ENCODE assay signal across 16 cellular contexts in the genomic region with DNA sequence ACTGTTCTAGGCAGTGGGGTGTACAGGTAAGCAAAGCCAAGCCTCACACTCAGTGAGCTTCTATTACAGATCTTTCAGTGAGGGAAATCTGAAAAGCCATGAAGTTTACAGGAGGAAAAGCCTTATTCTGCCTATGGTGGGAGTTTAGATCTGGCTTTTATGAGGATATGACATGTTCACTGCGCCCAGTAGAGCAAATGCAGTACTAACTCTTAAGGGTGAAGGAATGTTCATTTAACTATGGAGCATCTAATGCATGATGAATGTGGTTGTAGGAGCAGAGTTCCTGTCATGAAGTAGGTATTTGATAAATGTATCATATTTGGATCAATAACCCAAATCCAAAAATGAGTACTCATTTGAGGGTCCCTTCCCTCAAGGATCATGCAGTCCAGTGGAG.
"Had no signal": no experiment of that assay in that cellular context is flagged by ENCODE, and none has a peak within 500 bp of the region (broad histone marks: within the 10 kb centered on the region; RNA-seq: fewer than 3 reads in every experiment).

No MANE protein-coding gene starts in this region.

- H3K27ac ChIP-seq: epithelial cell of prostate, foreskin keratinocyte, ovary, prostate gland, tibial artery had no signal

- H3K27me3 ChIP-seq: foreskin keratinocyte, ovary, tibial artery had no signal

- H3K4me1 ChIP-seq: foreskin keratinocyte, prostate gland, tibial artery had no signal

- DNase-seq: activated CD4-positive, alpha-beta T cell treated with anti-CD3 and anti-CD28 coated beads for 36 hours; activated CD4-positive, alpha-beta T cell treated with anti-CD3 and anti-CD28 coated beads, Interleukin-2, amount 50 U/mL, for 4 hours; activated CD8-positive, alpha-beta memory T cell treated with anti-CD3 and anti-CD28 coated beads for 24 hours; activated CD8-positive, alpha-beta memory T cell treated with anti-CD3 and anti-CD28 coated beads, Interleukin-2, amount 50 U/mL, for 4 hours; activated naive CD4-positive, alpha-beta T cell treated with Interleukin-2 at 50 U/mL for 16 hours; activated naive CD8-positive, alpha-beta T cell treated with anti-CD3 and anti-CD28 coated beads for 36 hours; activated T-cell treated with anti-CD3 and anti-CD28 coated beads, Interleukin-2, amount 50 U/mL, for 4 hours; foreskin keratinocyte; hippocampal formation; ovary; stimulated activated CD4-positive, alpha-beta T cell treated with anti-CD3 and anti-CD28 coated beads, Interleukin-1b, Interleukin-23, amount 100 ng/mL, for 48 hours; stimulated activated naive CD8-positive, alpha-beta T cell treated with anti-CD3 and anti-CD28 coated beads, Interleukin-15, amount 100 ng/mL, for 72 hours; T-helper 1 cell; tibial artery had no signal

- H3K4me3 ChIP-seq: ovary, prostate gland, tibial artery had no signal

- H3K9me3 ChIP-seq: ovary, prostate gland, tibial artery had no signal

- H3K36me3 ChIP-seq: ovary, prostate gland, tibial artery had no signal
